ENCODE assay signal across 6 cellular contexts in genomic region chr1:150709031-150709430, GRCh38. TPM values are rescaled to one million over a fixed set of nuclear protein-coding genes. Genes with fewer than 3 reads are reported as not detected.
"Had no signal": no experiment of that assay in that cellular context is flagged by ENCODE, and none has a peak within 500 bp of the region (broad histone marks: within the 10 kb centered on the region; RNA-seq: fewer than 3 reads in every experiment).

No MANE protein-coding gene starts in this region.

RNA-seq across cellular contexts. Expression of gene HORMAD1, which starts 11.7 kb away (rescaled TPM):
- total RNA-seq: dermis microvascular lymphatic vessel endothelial cell, endodermal cell, kidney epithelial cell, mesothelial cell of epicardium, myocyte had no signal
- polyA plus RNA-seq: heart right ventricle had no signal

RNA-seq across cellular contexts. Expression of gene CTSS, which starts 56.5 kb away (rescaled TPM):
- total RNA-seq: endodermal cell had no signal
